1 cellular context compared by ENCODE assay signal in the genomic region with DNA sequence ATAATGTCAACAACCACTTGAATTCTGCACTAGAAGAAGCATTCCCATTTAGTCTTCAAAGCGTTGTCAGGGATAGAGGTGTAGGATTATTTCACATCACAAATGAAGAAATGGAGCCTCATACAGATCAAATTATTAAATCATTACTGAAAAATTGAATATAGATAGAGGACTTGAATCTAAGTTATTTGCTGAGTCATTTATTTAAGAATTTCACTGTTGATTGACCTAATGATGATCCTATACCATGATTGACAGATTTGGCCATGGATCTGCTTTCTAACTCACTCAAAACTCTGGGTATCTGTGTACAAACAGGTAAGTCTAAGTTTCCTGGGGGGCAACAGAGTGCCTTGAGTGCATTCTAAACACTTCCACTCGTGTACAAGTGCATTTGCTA.
TF ChIP-seq lines count a peak whose summit lies in the region.

No MANE protein-coding gene starts in this region.

TF ChIP-seq in HepG2, 621 proteins besides CTCF, POLR2A, EP300 and RAD21 (continued from another document):
- TF ChIP-seq, protein P1, sequence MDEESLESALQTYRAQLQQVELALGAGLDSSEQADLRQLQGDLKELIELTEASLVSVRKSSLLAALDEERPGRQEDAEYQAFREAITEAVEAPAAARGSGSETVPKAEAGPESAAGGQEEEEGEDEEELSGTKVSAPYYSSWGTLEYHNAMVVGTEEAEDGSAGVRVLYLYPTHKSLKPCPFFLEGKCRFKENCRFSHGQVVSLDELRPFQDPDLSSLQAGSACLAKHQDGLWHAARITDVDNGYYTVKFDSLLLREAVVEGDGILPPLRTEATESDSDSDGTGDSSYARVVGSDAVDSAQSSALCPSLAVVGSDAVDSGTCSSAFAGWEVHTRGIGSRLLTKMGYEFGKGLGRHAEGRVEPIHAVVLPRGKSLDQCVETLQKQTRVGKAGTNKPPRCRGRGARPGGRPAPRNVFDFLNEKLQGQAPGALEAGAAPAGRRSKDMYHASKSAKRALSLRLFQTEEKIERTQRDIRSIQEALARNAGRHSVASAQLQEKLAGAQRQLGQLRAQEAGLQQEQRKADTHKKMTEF (CRISPR knock-in tag; IDR thresholded peaks at IDR 0.05), result no peak
TF ChIP-seq in HepG2: peak in this region for 3.
